Comparison of ENCODE assay signal across 22 cellular contexts in the genomic region with DNA sequence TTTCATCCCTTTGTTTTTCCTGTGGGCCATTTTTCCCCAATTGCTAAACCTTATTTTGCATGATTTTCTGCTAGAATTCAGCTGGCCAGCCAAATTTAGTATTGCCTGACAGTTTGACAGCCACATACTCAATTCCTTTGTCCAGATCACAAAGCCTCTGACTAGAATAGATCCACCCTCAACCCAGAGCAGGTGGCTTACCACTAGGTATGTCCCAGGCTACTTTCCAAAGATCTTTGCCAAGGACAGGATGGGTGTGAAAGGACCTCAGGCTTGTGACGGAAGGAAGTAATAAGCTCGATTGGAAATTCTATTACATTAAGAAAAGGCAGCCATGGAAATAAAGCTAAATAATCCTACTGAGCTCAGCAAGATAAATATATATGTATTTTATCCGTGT. TPM values are rescaled to one million over a fixed set of nuclear protein-coding genes. Genes with fewer than 3 reads are reported as not detected.
DNase-seq lines count a peak whose midpoint lies in the region; ATAC-seq and TF ChIP-seq lines count a peak whose summit lies in the region.
"Had no signal": no experiment of that assay in that cellular context is flagged by ENCODE, and none has a peak within 500 bp of the region (broad histone marks: within the 10 kb centered on the region; RNA-seq: fewer than 3 reads in every experiment).

No MANE protein-coding gene starts in this region.

- TF ChIP-seq RAD21 in SK-N-SH (IDR thresholded peaks at IDR 0.05; ENCODE audit: low read length) = no peak

- H3K27ac ChIP-seq in psoas muscle = no peak overlapping the region
- no peak overlapping the region for H3K27ac ChIP-seq in SK-N-SH (ENCODE audit: low read depth in 2 of 2, low read length in 1 of 2)
- H3K27ac ChIP-seq: 22Rv1, A549, BLaER1 had no signal

- ATAC-seq in psoas muscle = peak; percentile 68 to 84 (median 84)
- ATAC-seq: A549, GM12878 had no signal

- H3K9me3 ChIP-seq in psoas muscle (no peaks in the 10 kb centered on the region), SK-N-SH (no peaks in the 10 kb centered on the region)
- H3K9me3 ChIP-seq: A549, BE2C, BLaER1 had no signal

- POLR2A ChIA-PET in SK-N-SH (lab: Yijun Ruan, JAX) = no interaction called here

- H3K36me3 ChIP-seq in psoas muscle (ENCODE audit: insufficient read depth in 1 of 2, low read depth in 1 of 2) (no peaks in the 10 kb centered on the region), SK-N-SH (replicated peaks in 1 of 2; ENCODE audit: control insufficient read depth in 1 of 2, insufficient read depth in 2 of 2, low read length in 1 of 2) (no peaks in the 10 kb centered on the region)
- H3K36me3 ChIP-seq: BE2C, BLaER1 had no signal

- intact Hi-C loops in psoas muscle (cut with DNase I) = no loop called here

- no peak for TF ChIP-seq EP300 in SK-N-SH (IDR thresholded peaks at IDR 0.05; ENCODE audit: borderline replicate concordance in 1 of 2, low read depth in 1 of 2, low read length in 1 of 2)

- no peaks in the 10 kb centered on the region for H3K79me2 ChIP-seq in SK-N-SH (ENCODE audit: insufficient read depth)

- TF ChIP-seq CTCF in psoas muscle (IDR thresholded peaks at IDR 0.05) (no peak), SK-N-SH (IDR thresholded peaks at IDR 0.05) (no peak)

- H3K9me2 ChIP-seq in SK-N-SH = no peaks in the 10 kb centered on the region

- no peaks in the 10 kb centered on the region for H4K20me1 ChIP-seq in SK-N-SH (ENCODE audit: insufficient read depth)
- H4K20me1 ChIP-seq: BLaER1 had no signal

- DNase-seq in NCI-H146 (lab: John Stamatoyannopoulos, UW) (peak; percentile 19), NCI-H146 treated with DMSO at 0.1 percent for 48 hours (lab: John Stamatoyannopoulos, UW; ENCODE audit: unreplicated experiment) (no peak), cerebellum (ENCODE audit: low spot score) (peak; percentile 70), psoas muscle (no peak), SK-N-SH (no peak), AG08396 (ENCODE audit: low spot score) (no peak), retina (no peak)
- DNase-seq: BE2C; CD4-positive, alpha-beta memory T cell; CD4-positive, CD25-positive, alpha-beta regulatory T cell; CD8-positive, alpha-beta memory T cell; COR-L47; DMS 273 treated with DMSO at 0.1 percent for 48 hours; DMS153; DMS53; DMS79; DND-41; EL had no signal

- no peak overlapping the region for H3K4me2 ChIP-seq in SK-N-SH
- H3K4me2 ChIP-seq: A549, BLaER1 had no signal

- no peak overlapping the region for H3K4me3 ChIP-seq in psoas muscle
- H3K4me3 ChIP-seq in SK-N-SH (ENCODE audit: low read depth in 2 of 2, low read length in 1 of 2) = no peak overlapping the region
- H3K4me3 ChIP-seq: A549, BLaER1, GM12878 had no signal

- H3K9ac ChIP-seq in SK-N-SH = no peak overlapping the region
- H3K9ac ChIP-seq: BLaER1 had no signal

- no peaks in the 10 kb centered on the region for H3F3A ChIP-seq in SK-N-SH (replicated peaks; ENCODE audit: insufficient read depth)

- H2AFZ ChIP-seq in SK-N-SH (ENCODE audit: low read depth) = no peak overlapping the region

- WGBS in psoas muscle, 3 donors = 31 to 77% (median 43%) methylated on average over 3 of the region's 3 CpGs
- WGBS in SK-N-SH (ENCODE audit: low lambda C conversion rate) = 31% methylated on average over 3 of the region's 3 CpGs

- CTCF ChIA-PET in SK-N-SH (lab: Yijun Ruan, JAX) = interaction anchor here (0.8 kb wide), 1 partner anchor 10 kb away, joined by 3 read pairs; no protein-coding TSS in a partner anchor

- H3K4me1 ChIP-seq in psoas muscle (peaks cover 14% of the 10 kb centered on the region), SK-N-SH (ENCODE audit: control insufficient read depth in 1 of 2, insufficient read depth in 2 of 2, low read depth in 1 of 2, low read length in 1 of 2) (no peaks in the 10 kb centered on the region)
- H3K4me1 ChIP-seq: A549, BE2C, BLaER1 had no signal

- H3K27me3 ChIP-seq in psoas muscle (ENCODE audit: insufficient read depth in 3 of 3, low read length in 2 of 3) = no peaks in the 10 kb centered on the region
- no peaks in the 10 kb centered on the region for H3K27me3 ChIP-seq in SK-N-SH (ENCODE audit: insufficient read depth)
- H3K27me3 ChIP-seq: BE2C, BLaER1 had no signal

TF ChIP-seq in SK-N-SH, 30 proteins besides CTCF, POLR2A, EP300 and RAD21:
- TF ChIP-seq USF1 (IDR thresholded peaks at IDR 0.05; ENCODE audit: borderline replicate concordance, low read depth) = no peak
- no peak for TF ChIP-seq FOXJ3 (CRISPR knock-in tag; IDR thresholded peaks at IDR 0.05)
- no peak for TF ChIP-seq SIN3A (IDR thresholded peaks at IDR 0.05; ENCODE audit: borderline replicate concordance, low read depth, low read length)
- TF ChIP-seq FOSL2 (IDR thresholded peaks at IDR 0.05; ENCODE audit: borderline replicate concordance, low read depth) = no peak
- TF ChIP-seq YY1 (IDR thresholded peaks at IDR 0.05; ENCODE audit: low read depth) = no peak
- TF ChIP-seq, protein P1, sequence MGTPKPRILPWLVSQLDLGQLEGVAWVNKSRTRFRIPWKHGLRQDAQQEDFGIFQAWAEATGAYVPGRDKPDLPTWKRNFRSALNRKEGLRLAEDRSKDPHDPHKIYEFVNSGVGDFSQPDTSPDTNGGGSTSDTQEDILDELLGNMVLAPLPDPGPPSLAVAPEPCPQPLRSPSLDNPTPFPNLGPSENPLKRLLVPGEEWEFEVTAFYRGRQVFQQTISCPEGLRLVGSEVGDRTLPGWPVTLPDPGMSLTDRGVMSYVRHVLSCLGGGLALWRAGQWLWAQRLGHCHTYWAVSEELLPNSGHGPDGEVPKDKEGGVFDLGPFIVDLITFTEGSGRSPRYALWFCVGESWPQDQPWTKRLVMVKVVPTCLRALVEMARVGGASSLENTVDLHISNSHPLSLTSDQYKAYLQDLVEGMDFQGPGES (IDR thresholded peaks at IDR 0.05; ENCODE audit: low read depth, low read length) = no peak
- no peak for TF ChIP-seq GATA2 (CRISPR knock-in tag; IDR thresholded peaks at IDR 0.05)
- no peak for TF ChIP-seq EZH2phosphoT487 (IDR thresholded peaks at IDR 0.05; ENCODE audit: borderline replicate concordance, low read depth)
- no peak for TF ChIP-seq RFX5 (IDR thresholded peaks at IDR 0.05; ENCODE audit: low read length)
- no peak for TF ChIP-seq ELF1 (IDR thresholded peaks at IDR 0.05)
- no peak for TF ChIP-seq RXRA (IDR thresholded peaks at IDR 0.05; ENCODE audit: borderline replicate concordance, low read depth)

RNA-seq across cellular contexts. Expression of gene AGK, which starts 50.6 kb away (rescaled TPM):
- 51.6 TPM for total RNA-seq in cerebellum
- 10 to 100 TPM in 2 of 4 donors, 1 to 10 TPM in 2; 7.8 to 15.4 (median 9.8) TPM for total RNA-seq in psoas muscle
- 10 to 100 TPM in 1 of 3 donors, 1 to 10 TPM in 2; 5.8 to 10.3 (median 7.3) TPM for polyA plus RNA-seq in psoas muscle
- polyA plus RNA-seq in SK-N-SH (2012; rRNA removed) = 45.7 and 67.0 TPM in 2 replicates
- 59.4 and 65.7 TPM in 2 replicates for polyA plus RNA-seq in SK-N-SH (2012; cell fraction: cytosol; rRNA removed)
- polyA plus RNA-seq in SK-N-SH (2012; cell fraction: nucleus; rRNA removed) = 79.2 and 102 TPM in 2 replicates

Comparison
In these comparisons a context has a peak if more than half of its experiments do, and no peak if none do; other contexts are left out.
1. DNase-seq: peak in NCI-H146 (single experiment) and cerebellum (single experiment); none in NCI-H146 treated with DMSO at 0.1 percent for 48 hours (single experiment), psoas muscle (0 of 2), SK-N-SH (single experiment), AG08396 (single experiment) and retina (single experiment).